ENCODE assay signal across 28 cellular contexts in genomic region chr15:20368974-20369373, GRCh38.
"Had no signal": no experiment of that assay in that cellular context is flagged by ENCODE, and none has a peak within 500 bp of the region (broad histone marks: within the 10 kb centered on the region; RNA-seq: fewer than 3 reads in every experiment).

No MANE protein-coding gene starts in this region.

- DNase-seq: dorsolateral prefrontal cortex; effector CD4-positive, alpha-beta T cell; endodermal cell; foreskin keratinocyte; glutamatergic neuron; heart right ventricle; hippocampal formation; islet precursor cell; left ventricle myocardium superior; lower lobe of right lung; natural killer cell; occipital lobe; ovary; posterior cingulate gyrus; psoas muscle; right cardiac atrium; sigmoid colon; spleen; stimulated activated CD4-positive, alpha-beta T cell treated with anti-CD3 and anti-CD28 coated beads, Interleukin-4, amount 100 ng/mL, for 4 hours; stimulated activated naive CD8-positive, alpha-beta T cell treated with anti-CD3 and anti-CD28 coated beads, Interleukin-15, Interleukin-2, amounts not matched to agents 100 U/mL and 50 U/mL, for 24 hours; substantia nigra; testis; tibial artery; upper lobe of right lung; uterus had no signal

- H3K9me3 Mint-ChIP-seq: endodermal cell; natural killer cell; stimulated activated memory B cell treated with anti-CD40 and anti-IgM and Interleukin-4, amounts not matched to agents 10 μg/mL and 1 μg/mL and 100 μg/mL, for 72 hours had no signal

- H3K27ac Mint-ChIP-seq: endodermal cell; natural killer cell; stimulated activated memory B cell treated with anti-CD40 and anti-IgM and Interleukin-4, amounts not matched to agents 10 μg/mL and 1 μg/mL and 100 μg/mL, for 72 hours had no signal

- H3K27me3 ChIP-seq: foreskin keratinocyte, sigmoid colon, spleen, testis, tibial artery, upper lobe of right lung had no signal

- H3K36me3 Mint-ChIP-seq: natural killer cell; stimulated activated memory B cell treated with anti-CD40 and anti-IgM and Interleukin-4, amounts not matched to agents 10 μg/mL and 1 μg/mL and 100 μg/mL, for 72 hours had no signal

- H3K4me3 ChIP-seq: dorsolateral prefrontal cortex, esophagus muscularis mucosa, heart right ventricle, lower lobe of right lung, ovary, psoas muscle, sigmoid colon, spleen, testis, tibial artery, upper lobe of right lung, uterus had no signal

- H3K36me3 ChIP-seq: esophagus muscularis mucosa, heart right ventricle, lower lobe of right lung, ovary, sigmoid colon, spleen, tibial artery, upper lobe of right lung, uterus had no signal

- ATAC-seq: foreskin keratinocyte; heart right ventricle; left ventricle myocardium superior; lower lobe of right lung; natural killer cell; psoas muscle; right cardiac atrium; stimulated activated memory B cell treated with anti-CD40 and anti-IgM and Interleukin-4, amounts not matched to agents 10 μg/mL and 1 μg/mL and 100 μg/mL, for 72 hours; stimulated activated naive CD8-positive, alpha-beta T cell treated with anti-CD3 and anti-CD28 coated beads, Interleukin-15, Interleukin-2, amounts not matched to agents 100 U/mL and 50 U/mL, for 24 hours; upper lobe of right lung had no signal

- H3K4me1 Mint-ChIP-seq: endodermal cell; natural killer cell; stimulated activated memory B cell treated with anti-CD40 and anti-IgM and Interleukin-4, amounts not matched to agents 10 μg/mL and 1 μg/mL and 100 μg/mL, for 72 hours had no signal

- H3K27ac ChIP-seq: dorsolateral prefrontal cortex, esophagus muscularis mucosa, foreskin keratinocyte, heart right ventricle, lower lobe of right lung, ovary, psoas muscle, sigmoid colon, spleen, testis, tibial artery, upper lobe of right lung, uterus had no signal

- H3K4me1 ChIP-seq: esophagus muscularis mucosa, foreskin keratinocyte, heart right ventricle, lower lobe of right lung, psoas muscle, sigmoid colon, spleen, testis, tibial artery, upper lobe of right lung, uterus had no signal

- H3K4me3 Mint-ChIP-seq: endodermal cell; natural killer cell; stimulated activated memory B cell treated with anti-CD40 and anti-IgM and Interleukin-4, amounts not matched to agents 10 μg/mL and 1 μg/mL and 100 μg/mL, for 72 hours had no signal

- H3K27me3 Mint-ChIP-seq: stimulated activated memory B cell treated with anti-CD40 and anti-IgM and Interleukin-4, amounts not matched to agents 10 μg/mL and 1 μg/mL and 100 μg/mL, for 72 hours had no signal

- H3K9me3 ChIP-seq: esophagus muscularis mucosa, lower lobe of right lung, ovary, psoas muscle, spleen, testis, tibial artery, upper lobe of right lung, uterus had no signal

- FAIRE-seq: endothelial cell of umbilical vein had no signal
